Comparison of ENCODE assay signal across 15 cellular contexts in genomic region chr17:73357318-73357717, GRCh38.
"Had no signal": no experiment of that assay in that cellular context is flagged by ENCODE, and none has a peak within 500 bp of the region (broad histone marks: within the 10 kb centered on the region; RNA-seq: fewer than 3 reads in every experiment).

No MANE protein-coding gene starts in this region.

- H3K9me3 Mint-ChIP-seq: activated CD4-positive, alpha-beta T cell treated with anti-CD3 and anti-CD28 coated beads, Interleukin-2, amount 10 ng/mL, durations not matched to agents 7 days and 5 days; activated naive CD4-positive, alpha-beta T cell treated with anti-CD3 and anti-CD28 coated beads, Interleukin-2, amount 50 U/mL, for 24 hours; activated T-helper 2 cell treated with anti-CD3 and anti-CD28 coated beads, Interferon-gamma antibody, Interleukin-2, Interleukin-4, amounts not matched to agents 10 μg/mL and 5 μg/mL and 100 μg/mL, durations not matched to agents 14 hours and 24 hours and 36 hours; stimulated activated effector memory CD8-positive, alpha-beta T cell treated with anti-CD3 and anti-CD28 coated beads, Interleukin-12 subunit alpha, Interleukin-12 subunit beta, amount 100 ng/mL, for 72 hours had no signal

- H3K9me3 ChIP-seq: body of pancreas, esophagus squamous epithelium, tibial artery had no signal

- H3K27ac Mint-ChIP-seq: activated CD4-positive, alpha-beta T cell treated with anti-CD3 and anti-CD28 coated beads, Interleukin-2, amount 10 ng/mL, durations not matched to agents 7 days and 5 days; activated naive CD4-positive, alpha-beta T cell treated with anti-CD3 and anti-CD28 coated beads, Interleukin-2, amount 50 U/mL, for 24 hours; activated T-helper 2 cell treated with anti-CD3 and anti-CD28 coated beads, Interferon-gamma antibody, Interleukin-2, Interleukin-4, amounts not matched to agents 10 μg/mL and 5 μg/mL and 100 μg/mL, durations not matched to agents 14 hours and 24 hours and 36 hours; stimulated activated effector memory CD8-positive, alpha-beta T cell treated with anti-CD3 and anti-CD28 coated beads, Interleukin-12 subunit alpha, Interleukin-12 subunit beta, amount 100 ng/mL, for 72 hours had no signal

- H3K4me3 Mint-ChIP-seq: activated CD4-positive, alpha-beta T cell treated with anti-CD3 and anti-CD28 coated beads, Interleukin-2, amount 10 ng/mL, durations not matched to agents 7 days and 5 days; activated naive CD4-positive, alpha-beta T cell treated with anti-CD3 and anti-CD28 coated beads, Interleukin-2, amount 50 U/mL, for 24 hours; stimulated activated effector memory CD8-positive, alpha-beta T cell treated with anti-CD3 and anti-CD28 coated beads, Interleukin-12 subunit alpha, Interleukin-12 subunit beta, amount 100 ng/mL, for 72 hours had no signal

- ATAC-seq: body of pancreas; stimulated activated effector memory CD8-positive, alpha-beta T cell treated with anti-CD3 and anti-CD28 coated beads, Interleukin-12 subunit alpha, Interleukin-12 subunit beta, amount 100 ng/mL, for 72 hours had no signal

- H3K9ac ChIP-seq: parathyroid adenoma had no signal

- H3K27ac ChIP-seq: parathyroid adenoma, tibial artery had no signal

- H3K27me3 ChIP-seq: body of pancreas, dorsolateral prefrontal cortex, tibial artery had no signal

- H3K4me1 Mint-ChIP-seq: activated CD4-positive, alpha-beta T cell treated with anti-CD3 and anti-CD28 coated beads, Interleukin-2, amount 10 ng/mL, durations not matched to agents 7 days and 5 days; activated naive CD4-positive, alpha-beta T cell treated with anti-CD3 and anti-CD28 coated beads, Interleukin-2, amount 50 U/mL, for 24 hours; stimulated activated effector memory CD8-positive, alpha-beta T cell treated with anti-CD3 and anti-CD28 coated beads, Interleukin-12 subunit alpha, Interleukin-12 subunit beta, amount 100 ng/mL, for 72 hours had no signal

- H3K36me3 Mint-ChIP-seq: activated naive CD4-positive, alpha-beta T cell treated with anti-CD3 and anti-CD28 coated beads, Interleukin-2, amount 50 U/mL, for 24 hours; stimulated activated effector memory CD8-positive, alpha-beta T cell treated with anti-CD3 and anti-CD28 coated beads, Interleukin-12 subunit alpha, Interleukin-12 subunit beta, amount 100 ng/mL, for 72 hours had no signal

- H3K27me3 Mint-ChIP-seq: activated CD4-positive, alpha-beta T cell treated with anti-CD3 and anti-CD28 coated beads, Interleukin-2, amount 10 ng/mL, durations not matched to agents 7 days and 5 days; activated naive CD4-positive, alpha-beta T cell treated with anti-CD3 and anti-CD28 coated beads, Interleukin-2, amount 50 U/mL, for 24 hours had no signal

- H3K4me3 ChIP-seq: body of pancreas, dorsolateral prefrontal cortex, esophagus squamous epithelium, smooth muscle cell, tibial artery had no signal

- DNase-seq: activated CD4-positive, alpha-beta T cell treated with anti-CD3 and anti-CD28 coated beads, Interleukin-2, amount 10 ng/mL, durations not matched to agents 7 days and 5 days; activated CD4-positive, CD25-positive, alpha-beta regulatory T cell; activated CD8-positive, alpha-beta memory T cell treated with anti-CD3 and anti-CD28 coated beads for 24 hours; activated T-cell treated with anti-CD3 and anti-CD28 coated beads for 4 hours; esophagus squamous epithelium; foreskin fibroblast; T-helper 2 cell; tibial artery had no signal

- H3K36me3 ChIP-seq: esophagus squamous epithelium, tibial artery had no signal
